ENCODE assay signal across 30 cellular contexts in the genomic region with DNA sequence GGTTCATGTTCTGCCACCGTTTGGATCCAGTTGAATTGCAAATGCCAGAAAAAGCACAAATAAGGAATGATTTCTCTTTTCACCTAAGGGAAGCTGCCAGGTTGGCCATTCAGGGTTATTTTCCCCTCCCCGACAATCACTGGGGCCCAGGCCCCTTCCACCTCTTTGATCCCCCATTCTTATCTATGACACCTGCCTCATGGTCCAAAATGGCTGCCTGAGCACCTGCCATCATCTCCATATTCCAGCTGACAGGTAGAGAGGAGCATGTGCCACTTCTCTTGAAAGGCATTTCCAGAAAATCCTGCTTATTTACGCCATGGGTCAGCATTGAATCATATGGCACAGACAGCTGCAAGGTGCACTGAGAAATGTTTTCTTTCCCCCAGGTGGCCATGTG. TPM values are rescaled to one million over a fixed set of nuclear protein-coding genes. Genes with fewer than 3 reads are reported as not detected.
"Had no signal": no experiment of that assay in that cellular context is flagged by ENCODE, and none has a peak within 500 bp of the region (broad histone marks: within the 10 kb centered on the region; RNA-seq: fewer than 3 reads in every experiment).

No MANE protein-coding gene starts in this region.

- ATAC-seq: activated T-cell treated with anti-CD3 and anti-CD28 coated beads, Interleukin-2, amount 50 U/mL, for 72 hours; esophagus mucosa; T-helper 17 cell had no signal

- H3K4me1 Mint-ChIP-seq: activated CD4-positive, alpha-beta memory T cell treated with anti-CD3 and anti-CD28 coated beads, Interleukin-2, amount 10 ng/mL, durations not matched to agents 7 days and 5 days; central memory CD8-positive, alpha-beta T cell had no signal

- H3K27ac ChIP-seq: brain microvascular endothelial cell, coronary artery, dorsolateral prefrontal cortex had no signal

- H3K27me3 ChIP-seq: brain microvascular endothelial cell, dorsolateral prefrontal cortex had no signal

- DNase-seq: activated CD4-positive, alpha-beta memory T cell treated with anti-CD3 and anti-CD28 coated beads, Interleukin-2, amount 10 ng/mL, durations not matched to agents 7 days and 5 days; activated CD4-positive, alpha-beta T cell treated with anti-CD3 and anti-CD28 coated beads for 1 hour; activated CD4-positive, alpha-beta T cell treated with anti-CD3 and anti-CD28 coated beads for 4 hours; activated CD4-positive, alpha-beta T cell treated with anti-CD3 and anti-CD28 coated beads, Interleukin-2, amount 10 ng/mL, durations not matched to agents 7 days and 5 days; activated CD4-positive, alpha-beta T cell treated with anti-CD3 and anti-CD28 coated beads, Interleukin-2, amount 50 U/mL, for 4 hours; activated CD8-positive, alpha-beta memory T cell treated with anti-CD3 and anti-CD28 coated beads, Interleukin-2, amount 50 U/mL, for 48 hours; activated gamma-delta T cell; activated naive CD4-positive, alpha-beta T cell treated with anti-CD3 and anti-CD28 coated beads, Interleukin-2, amount 50 U/mL, for 16 hours; activated naive CD4-positive, alpha-beta T cell treated with Interleukin-2 at 50 U/mL for 16 hours; activated T-cell treated with anti-CD3 and anti-CD28 coated beads for 4 hours; activated T-cell treated with anti-CD3 and anti-CD28 coated beads, Interleukin-2, amount 50 U/mL, for 24 hours; activated T-cell treated with anti-CD3 and anti-CD28 coated beads, Interleukin-2, amount 50 U/mL, for 72 hours; amniotic stem cell; anterior cingulate cortex; brain microvascular endothelial cell; dorsolateral prefrontal cortex; effector memory CD4-positive, alpha-beta T cell; endodermal cell; foreskin fibroblast; head of caudate nucleus; T-helper 17 cell; T1000 had no signal

- H3K27ac Mint-ChIP-seq: activated CD4-positive, alpha-beta memory T cell treated with anti-CD3 and anti-CD28 coated beads, Interleukin-2, amount 10 ng/mL, durations not matched to agents 7 days and 5 days; activated CD4-positive, alpha-beta T cell treated with anti-CD3 and anti-CD28 coated beads, Interleukin-2, amount 10 ng/mL, durations not matched to agents 7 days and 5 days; activated naive CD8-positive, alpha-beta T cell; activated T-cell treated with anti-CD3 and anti-CD28 coated beads, Interleukin-2, amount 50 U/mL, for 24 hours; activated T-cell treated with anti-CD3 and anti-CD28 coated beads, Interleukin-2, amount 50 U/mL, for 72 hours; dendritic cell treated with granulocyte-macrophage colony-stimulating factor and Interleukin-4, amounts not matched to agents 40 ng/mL and 50 ng/mL, for 4 days; endodermal cell; T-helper 17 cell; T-helper 2 cell treated with Interferon-gamma antibody and Interleukin-4, amounts not matched to agents 5 μg/mL and 100 μg/mL, for 36 hours had no signal

- FAIRE-seq: astrocyte, frontal cortex had no signal

- H3K4me3 ChIP-seq: coronary artery, dorsolateral prefrontal cortex had no signal

- H3K4me3 Mint-ChIP-seq: activated CD4-positive, alpha-beta memory T cell treated with anti-CD3 and anti-CD28 coated beads, Interleukin-2, amount 10 ng/mL, durations not matched to agents 7 days and 5 days; activated CD4-positive, alpha-beta T cell treated with anti-CD3 and anti-CD28 coated beads, Interleukin-2, amount 10 ng/mL, durations not matched to agents 7 days and 5 days; activated naive CD8-positive, alpha-beta T cell; activated T-cell treated with anti-CD3 and anti-CD28 coated beads, Interleukin-2, amount 50 U/mL, for 24 hours; activated T-cell treated with anti-CD3 and anti-CD28 coated beads, Interleukin-2, amount 50 U/mL, for 72 hours; central memory CD8-positive, alpha-beta T cell; dendritic cell treated with granulocyte-macrophage colony-stimulating factor and Interleukin-4, amounts not matched to agents 40 ng/mL and 50 ng/mL, for 4 days; endodermal cell; T-helper 17 cell; T-helper 2 cell treated with Interferon-gamma antibody and Interleukin-4, amounts not matched to agents 5 μg/mL and 100 μg/mL, for 36 hours had no signal

- H3K36me3 Mint-ChIP-seq: activated naive CD8-positive, alpha-beta T cell had no signal

- H3K9me3 Mint-ChIP-seq: activated CD4-positive, alpha-beta memory T cell treated with anti-CD3 and anti-CD28 coated beads, Interleukin-2, amount 10 ng/mL, durations not matched to agents 7 days and 5 days; central memory CD8-positive, alpha-beta T cell; dendritic cell treated with granulocyte-macrophage colony-stimulating factor and Interleukin-4, amounts not matched to agents 40 ng/mL and 50 ng/mL, for 4 days; endodermal cell; T-helper 2 cell treated with Interferon-gamma antibody and Interleukin-4, amounts not matched to agents 5 μg/mL and 100 μg/mL, for 36 hours had no signal

RNA-seq across cellular contexts. Expression of gene PTPRS, which starts 15.7 kb away (rescaled TPM):
- total RNA-seq: activated CD4-positive, alpha-beta memory T cell treated with anti-CD3 and anti-CD28 coated beads, Interleukin-2, amount 10 ng/mL, durations not matched to agents 7 days and 5 days had no signal
